Comparison of ENCODE assay signal across 29 cellular contexts in the genomic region with DNA sequence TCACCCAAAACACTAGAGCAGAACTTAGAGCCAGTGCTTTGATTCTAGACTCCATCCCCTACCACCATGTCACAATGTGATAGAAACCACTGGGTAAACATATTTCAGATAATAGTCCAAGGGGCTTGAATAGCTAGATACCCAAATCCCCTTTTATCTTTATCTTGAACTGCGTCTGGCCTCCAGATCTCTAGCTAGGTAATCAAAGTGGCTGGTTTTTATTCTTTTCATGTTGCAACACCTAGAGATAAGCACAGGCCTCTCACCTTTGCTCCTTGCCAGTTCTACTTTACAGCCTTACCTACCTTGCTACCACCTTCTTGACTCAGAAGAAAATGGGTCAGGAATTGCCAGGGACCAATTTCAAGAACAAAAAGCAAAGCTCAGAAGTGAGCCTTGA.
DNase-seq lines count a peak whose midpoint lies in the region; ATAC-seq, FAIRE-seq and TF ChIP-seq lines count a peak whose summit lies in the region.
"Had no signal": no experiment of that assay in that cellular context is flagged by ENCODE, and none has a peak within 500 bp of the region (broad histone marks: within the 10 kb centered on the region; RNA-seq: fewer than 3 reads in every experiment).

No MANE protein-coding gene starts in this region.

- ATAC-seq in left colon (peak; percentile 45), mucosa of descending colon (peak; percentile 64), GM21390 (IDR thresholded peaks at IDR 0.05; ENCODE audit: unreplicated experiment) (no peak)

- no TSS peak for BruUV-seq in Caco-2 (replicated peaks; lab: Mats Ljungman, UMichigan)

- H3K9me3 ChIP-seq in Caco-2 (peaks cover 38% of the 10 kb centered on the region), mucosa of descending colon (no peaks in the 10 kb centered on the region)
- H3K9me3 ChIP-seq: BE2C, BLaER1 had no signal

- no peaks in the 10 kb centered on the region for H3K27me3 ChIP-seq in Caco-2 (replicated peaks; ENCODE audit: control insufficient read depth, insufficient read depth, low read length)
- H3K27me3 ChIP-seq: BE2C, BLaER1 had no signal

- DNase-seq in Caco-2 (peak; percentile 76 to 80), HuH-7 (ENCODE audit: low spot score) (peak; percentile 21), left colon (no peak), mucosa of descending colon (no peak), SKM-1 (lab: John Stamatoyannopoulos, UW; ENCODE audit: unreplicated experiment) (no peak), SHP77 (lab: John Stamatoyannopoulos, UW) (no peak), D721Med (ENCODE audit: insufficient read length, low spot score) (no peak)
- DNase-seq: 8988T; ACHN; BE2C; C1 segment of cervical spinal cord; Calu3; CD4-positive, alpha-beta memory T cell; CD4-positive, CD25-positive, alpha-beta regulatory T cell; CD8-positive, alpha-beta memory T cell; COR-L47; DMS 273 treated with DMSO at 0.1 percent for 48 hours; DMS153; DMS53; DMS79; DND-41; EL; GDM1 had no signal

- H3K4me1 Mint-ChIP-seq in Caco-2 (ENCODE audit: low read depth, unreplicated experiment), result peaks cover 28% of the 10 kb centered on the region
- H3K4me1 Mint-ChIP-seq: CD14-positive monocyte; CD4-positive, alpha-beta memory T cell; CD4-positive, CD25-positive, alpha-beta regulatory T cell; CD8-positive, alpha-beta memory T cell had no signal

- peak overlapping the region; percentile 92 for H3K27ac Mint-ChIP-seq in Caco-2 (ENCODE audit: unreplicated experiment)
- H3K27ac Mint-ChIP-seq: CD14-positive monocyte; CD4-positive, alpha-beta memory T cell; CD4-positive, CD25-positive, alpha-beta regulatory T cell; CD8-positive, alpha-beta memory T cell had no signal

- CTCF ChIA-PET in Caco-2 (lab: Charles Lee), result interaction anchor here (0.6 to 1.3 kb wide), 4 partner anchors 12 to 222 kb away, joined by 3 to 5 read pairs (median 4); no protein-coding TSS in a partner anchor

- no peaks in the 10 kb centered on the region for H3K27me3 Mint-ChIP-seq in Caco-2 (ENCODE audit: insufficient read depth, unreplicated experiment)

- no peak for FAIRE-seq in D721Med (lab: Jason Lieb, UNC)
- FAIRE-seq: A204.1, GM12891, GM19239 had no signal

- peaks cover 30% of the 10 kb centered on the region for H3K36me3 Mint-ChIP-seq in Caco-2 (ENCODE audit: insufficient read depth, unreplicated experiment)
- H3K36me3 Mint-ChIP-seq: CD14-positive monocyte; CD4-positive, alpha-beta memory T cell; CD4-positive, CD25-positive, alpha-beta regulatory T cell; CD8-positive, alpha-beta memory T cell had no signal

- POLR2A ChIA-PET in Caco-2 (lab: Charles Lee), result interaction anchor here (0.5 to 0.8 kb wide), 2 partner anchors 13 to 171 kb away, joined by 3 to 5 read pairs; partner anchors contain the start of gene C1D

- peaks cover 39% of the 10 kb centered on the region for H3K4me1 ChIP-seq in Caco-2
- H3K4me1 ChIP-seq in mucosa of descending colon (ENCODE audit: low read depth), result no peaks in the 10 kb centered on the region
- H3K4me1 ChIP-seq: BE2C, BLaER1 had no signal

- TF ChIP-seq CTCF in Caco-2 (IDR thresholded peaks at IDR 0.05; ENCODE audit: insufficient read depth in 1 of 2, low read depth in 1 of 2, low read length in 1 of 2, severe bottlenecking in 1 of 2, unreplicated experiment in 1 of 2) (no peak), mucosa of descending colon (IDR thresholded peaks at IDR 0.05) (no peak), D721Med (IDR thresholded peaks at IDR 0.05; ENCODE audit: insufficient read depth, missing control alignments) (no peak)

- H3K4me3 ChIP-seq in Caco-2 (ENCODE audit: low read depth, low read length) (no peak overlapping the region), mucosa of descending colon (no peak overlapping the region)
- H3K4me3 ChIP-seq: BLaER1 had no signal

- intact Hi-C loops in Caco-2 (cut with micrococcal nuclease; ENCODE audit: unreplicated experiment), result loop anchor here (1.0 kb wide), 1 partner anchor 45 kb away; no protein-coding TSS in a partner anchor
- intact Hi-C loops in left colon (cut with DNase I, micrococcal nuclease), result no loop called here
- intact Hi-C loops in mucosa of descending colon (cut with DNase I, micrococcal nuclease), result no loop called here

- H3K9me3 Mint-ChIP-seq in Caco-2 (ENCODE audit: unreplicated experiment), result peaks cover 44% of the 10 kb centered on the region

- peak overlapping the region; percentile 49 for H3K4me3 Mint-ChIP-seq in Caco-2 (ENCODE audit: unreplicated experiment)
- H3K4me3 Mint-ChIP-seq: CD14-positive monocyte; CD4-positive, alpha-beta memory T cell; CD4-positive, CD25-positive, alpha-beta regulatory T cell; CD8-positive, alpha-beta memory T cell had no signal

- no peaks in the 10 kb centered on the region for H3K36me3 ChIP-seq in Caco-2 (ENCODE audit: control insufficient read depth, insufficient read depth, low read length)
- no peaks in the 10 kb centered on the region for H3K36me3 ChIP-seq in mucosa of descending colon (ENCODE audit: low read depth)
- H3K36me3 ChIP-seq: BE2C, BLaER1 had no signal

Comparison
In these comparisons a context has a peak if more than half of its experiments do, and no peak if none do; other contexts are left out.
1. DNase-seq: peak in Caco-2 (2 of 2) and HuH-7 (single experiment); none in left colon (0 of 2), mucosa of descending colon (0 of 3), SKM-1 (single experiment), SHP77 (0 of 2) and D721Med (single experiment).